23 cellular contexts compared by ENCODE assay signal in the genomic region with DNA sequence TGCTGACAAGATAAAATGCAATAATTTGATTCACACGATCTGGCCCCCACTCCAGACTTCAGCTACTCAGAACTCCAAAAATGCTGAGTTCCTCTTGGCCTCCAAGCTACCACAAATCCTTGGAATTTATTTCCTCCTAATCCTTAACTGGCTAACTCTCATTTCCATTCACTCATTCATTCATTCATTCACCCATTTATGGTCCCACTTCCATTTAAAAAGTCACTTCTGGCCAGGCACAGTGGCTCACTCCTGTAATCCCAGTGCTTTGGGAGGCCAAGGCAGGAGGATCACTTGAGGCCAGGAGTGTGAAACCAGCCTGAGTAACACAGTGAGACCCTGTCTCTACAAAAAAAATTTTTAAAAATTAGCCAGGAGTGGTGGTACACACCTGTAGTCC. TPM values are rescaled to one million over a fixed set of nuclear protein-coding genes. Genes with fewer than 3 reads are reported as not detected.
A peak's percentile ranks its signal among the peaks of the same experiment; 100 is the strongest.
DNase-seq lines count a peak whose midpoint lies in the region; ATAC-seq, FAIRE-seq and TF ChIP-seq lines count a peak whose summit lies in the region.
"Had no signal": no experiment of that assay in that cellular context is flagged by ENCODE, and none has a peak within 500 bp of the region (broad histone marks: within the 10 kb centered on the region; RNA-seq: fewer than 3 reads in every experiment).

No MANE protein-coding gene starts in this region.

- H3K27ac Mint-ChIP-seq in activated B cell treated with CpG ODN at 0.5 μM for 24 hours (peak overlapping the region; percentile 4), mesothelial cell of epicardium (peak overlapping the region; percentile 40)

- H3K9me3 Mint-ChIP-seq in activated B cell treated with CpG ODN at 0.5 μM for 24 hours (no peaks in the 10 kb centered on the region), mesothelial cell of epicardium (peaks cover 2% of the 10 kb centered on the region)
- H3K9me3 Mint-ChIP-seq: CD14-positive monocyte, IgD-negative memory B cell had no signal

- no peaks in the 10 kb centered on the region for H3K27me3 ChIP-seq in HepG2 (ENCODE audit: control insufficient read depth in 1 of 2, insufficient read depth in 2 of 2, low read length in 2 of 2)
- no peaks in the 10 kb centered on the region for H3K27me3 ChIP-seq in right lobe of liver
- H3K27me3 ChIP-seq: brain microvascular endothelial cell, foreskin keratinocyte, heart right ventricle, pancreas had no signal

- WGBS in HepG2 (ENCODE audit: low lambda C conversion rate), result 86% methylated on average over 1 of the region's 1 CpG
- WGBS in right lobe of liver (ENCODE audit: insufficient coverage, low coverage, low lambda C conversion rate, missing lambda C conversion rate), result 80% methylated on average over 1 of the region's 1 CpG

- H3K27ac ChIP-seq in HepG2 (ENCODE audit: extremely low read length, insufficient read depth, low read length) (no peak overlapping the region), right lobe of liver (no peak overlapping the region)
- H3K27ac ChIP-seq: brain microvascular endothelial cell, foreskin keratinocyte, heart right ventricle, pancreas had no signal

- no TSS peak for BruUV-seq in HepG2 (replicated peaks; lab: Mats Ljungman, UMichigan)

- TF ChIP-seq EP300 in HepG2 (IDR thresholded peaks at IDR 0.05; ENCODE audit: low read depth in 2 of 2, low read length in 2 of 2) (no peak), HepG2 (CRISPR knock-in tag; IDR thresholded peaks at IDR 0.05; ENCODE audit: borderline replicate concordance) (no peak)

- H3K27me3 Mint-ChIP-seq in activated B cell treated with CpG ODN at 0.5 μM for 24 hours, result no peaks in the 10 kb centered on the region
- no peaks in the 10 kb centered on the region for H3K27me3 Mint-ChIP-seq in mesothelial cell of epicardium (ENCODE audit: low read depth)
- H3K27me3 Mint-ChIP-seq: IgD-negative memory B cell had no signal

- TF ChIP-seq CTCF in HepG2 (CRISPR knock-in tag; IDR thresholded peaks at IDR 0.05) (no peak), right lobe of liver (IDR thresholded peaks at IDR 0.05) (no peak), activated B cell treated with CpG ODN at 0.5 μM for 24 hours (IDR thresholded peaks at IDR 0.05) (no peak), mesothelial cell of epicardium (IDR thresholded peaks at IDR 0.05; ENCODE audit: unreplicated experiment) (no peak)

- H3K4me3 Mint-ChIP-seq in activated B cell treated with CpG ODN at 0.5 μM for 24 hours (no peak overlapping the region), mesothelial cell of epicardium (no peak overlapping the region)
- H3K4me3 Mint-ChIP-seq: CD14-positive monocyte had no signal

- intact Hi-C loops in HepG2 (cut with micrococcal nuclease; ENCODE audit: unreplicated experiment) (no loop called here), right lobe of liver (cut with DNase I) (no loop called here), activated B cell treated with CpG ODN at 0.5 μM for 24 hours (cut with micrococcal nuclease) (no loop called here)

- peaks cover 92% of the 10 kb centered on the region for H3K79me2 ChIP-seq in HepG2 (ENCODE audit: insufficient read depth, low read length)

- no peak overlapping the region for H3K4me3 ChIP-seq in HepG2 (replicated peaks in 1 of 3; ENCODE audit: insufficient read depth in 1 of 3, low read depth in 2 of 3, low read length in 3 of 3)
- no peak overlapping the region for H3K4me3 ChIP-seq in right lobe of liver
- H3K4me3 ChIP-seq: heart right ventricle, pancreas had no signal

- H4K20me1 ChIP-seq in HepG2 (ENCODE audit: insufficient read depth, low read length), result peaks cover 51% of the 10 kb centered on the region

- H3K4me1 ChIP-seq in HepG2 (ENCODE audit: insufficient read depth, low read length) (peaks cover 18% of the 10 kb centered on the region), right lobe of liver (no peaks in the 10 kb centered on the region)
- H3K4me1 ChIP-seq: pancreas had no signal

- H3K4me2 ChIP-seq in HepG2 (ENCODE audit: low read depth, low read length), result no peak overlapping the region

- no peak for TF ChIP-seq RAD21 in HepG2 (CRISPR knock-in tag; IDR thresholded peaks at IDR 0.05)

- CTCF ChIA-PET in HepG2 (lab: Yijun Ruan, JAX; ENCODE audit: low intra/inter-chr PET ratio, low total read pairs) (no interaction called here), activated B cell treated with CpG ODN at 0.5 μM for 24 hours (lab: Charles Lee) (interaction anchor here (1.0 to 2.4 kb wide), 2 partner anchors 11 to 120 kb away, joined by 4 to 8 read pairs; no protein-coding TSS in a partner anchor)

- DNase-seq in HepG2 (ENCODE audit: low spot score) (no peak), right lobe of liver (no peak), activated B cell treated with CpG ODN at 0.5 μM for 24 hours (no peak), mesothelial cell of epicardium (ENCODE audit: low spot score in 2 of 2, unreplicated experiment in 2 of 2) (no peak), RKO (ENCODE audit: low spot score) (no peak), erythroblast (lab: John Stamatoyannopoulos, UW) (no peak), NCI-H1417 (lab: John Stamatoyannopoulos, UW) (no peak)
- DNase-seq: activated CD4-positive, alpha-beta T cell treated with anti-CD3 and anti-CD28 coated beads for 4 hours; brain microvascular endothelial cell; effector CD8-positive, alpha-beta T cell; foreskin keratinocyte; heart right ventricle; NCI-H1436; pancreas; right cardiac atrium; SHP77 treated with DMSO at 0.1 percent for 48 hours; stimulated activated CD4-positive, alpha-beta T cell treated with anti-CD3 and anti-CD28 coated beads, Interleukin-4, amount 100 ng/mL, for 1 hour; stimulated activated naive CD4-positive, alpha-beta T cell treated with Interleukin-2 at 50 U/mL for 16 hours; SW 1271 had no signal

- POLR2A ChIA-PET in HepG2 (lab: Yijun Ruan, JAX), result interaction anchor here (4.4 kb wide), 1 partner anchor 12 kb away, joined by 25 read pairs; the partner anchor contains the start of gene SOS1
- POLR2A ChIA-PET in activated B cell treated with CpG ODN at 0.5 μM for 24 hours (lab: Charles Lee), result no interaction called here

- no peak for FAIRE-seq in HepG2 (lab: Jason Lieb, UNC)
- FAIRE-seq: colon, pancreas had no signal

- H3K36me3 ChIP-seq in HepG2 (replicated peaks in 1 of 2; ENCODE audit: control insufficient read depth in 1 of 2, insufficient read depth in 2 of 2, low read length in 2 of 2) (peaks cover 7 to 37% of the 10 kb centered on the region in 2 experiments), right lobe of liver (no peaks in the 10 kb centered on the region)
- H3K36me3 ChIP-seq: pancreas had no signal

- no peak for TF ChIP-seq POLR2A in HepG2 (IDR thresholded peaks at IDR 0.05; ENCODE audit: insufficient read depth in 1 of 2, low read depth in 2 of 2, low read length in 2 of 2)
- TF ChIP-seq POLR2A in right lobe of liver (IDR thresholded peaks at IDR 0.05), result no peak
- TF ChIP-seq POLR2A in erythroblast (IDR thresholded peaks at IDR 0.05; ENCODE audit: low read length), result no peak

- ATAC-seq in HepG2, result no peak
- ATAC-seq in right lobe of liver, result no peak
- no peak for ATAC-seq in activated B cell treated with CpG ODN at 0.5 μM for 24 hours (ENCODE audit: low read depth)
- ATAC-seq in HG03095 (IDR thresholded peaks at IDR 0.05; ENCODE audit: unreplicated experiment), result no peak
- ATAC-seq: foreskin keratinocyte, heart right ventricle, pancreas, right cardiac atrium had no signal

- no peak overlapping the region for H3K9ac ChIP-seq in HepG2 (ENCODE audit: insufficient read depth, low read depth, low read length)

- H3K9me3 ChIP-seq in HepG2 (ENCODE audit: low read length) (no peaks in the 10 kb centered on the region), right lobe of liver (no peaks in the 10 kb centered on the region)
- H3K9me3 ChIP-seq: heart right ventricle, pancreas had no signal

- in situ Hi-C loops in HepG2 (cut with HindIII; ENCODE audit: extremely low pct_ligation_motif_present, low pct_unique_long_range_greater_than_20kb), result no loop called here

- peaks cover 26% of the 10 kb centered on the region for H3K36me3 Mint-ChIP-seq in activated B cell treated with CpG ODN at 0.5 μM for 24 hours (ENCODE audit: low read depth)
- peaks cover 12% of the 10 kb centered on the region for H3K36me3 Mint-ChIP-seq in mesothelial cell of epicardium

- H2AFZ ChIP-seq in HepG2 (ENCODE audit: low read length), result no peak overlapping the region

- H3K4me1 Mint-ChIP-seq in activated B cell treated with CpG ODN at 0.5 μM for 24 hours (peaks cover 63% of the 10 kb centered on the region), mesothelial cell of epicardium (peaks cover 20% of the 10 kb centered on the region)

TF ChIP-seq in HepG2, 621 proteins besides CTCF, POLR2A, EP300 and RAD21 (continues in another document):
- TF ChIP-seq MXI1 (IDR thresholded peaks at IDR 0.05; ENCODE audit: borderline replicate concordance, low read depth, low read length) (no peak), GTF3A (CRISPR knock-in tag; conservative IDR thresholded peaks at IDR 0.05) (no peak), MED13 (CRISPR knock-in tag; IDR thresholded peaks at IDR 0.05) (no peak)

RNA-seq across cellular contexts. Expression of gene SOS1, which starts 12.5 kb away (rescaled TPM):
- total RNA-seq in HepG2 (2016; rRNA removed; fragmentation: Illumina TruSeq; extraction: Trizol) (20.8 and 26.6 TPM in 2 replicates), right lobe of liver (10 to 100 TPM in 5 of 6 experiments, 1 to 10 TPM in 1; 9.6 to 20.1 (median 16.5) TPM), activated B cell treated with CpG ODN at 0.5 μM for 24 hours (39.2 and 51.9 TPM in 2 replicates), mesothelial cell of epicardium (47.6 to 54.5 TPM (median 53.0 TPM) in 3 replicates)
- 3.2 and 4.1 TPM in 2 replicates for total RNA-seq in HepG2 (2016; cell fraction: cytosol; rRNA removed; fragmentation: Illumina TruSeq; extraction: Trizol; ENCODE audit: low read depth)
- 21.0 and 28.9 TPM in 2 replicates for total RNA-seq in HepG2 (2016; cell fraction: insoluble cytoplasmic fraction; rRNA removed; fragmentation: Illumina TruSeq; extraction: Trizol)
- total RNA-seq in HepG2 (2016; cell fraction: membrane; rRNA removed; fragmentation: Illumina TruSeq; extraction: Trizol), result 12.6 and 14.3 TPM in 2 replicates
- 49.5 and 63.9 TPM in 2 replicates for total RNA-seq in HepG2 (2016; cell fraction: nucleus; rRNA removed; fragmentation: Illumina TruSeq; extraction: Trizol)
- 39.5 and 60.4 TPM in 2 replicates for polyA plus RNA-seq in HepG2 (2011; rRNA removed)
- polyA plus RNA-seq in HepG2 (2011; cell fraction: cytosol; rRNA removed), result 23.4 and 41.7 TPM in 2 replicates
- 69.6 and 75.7 TPM in 2 replicates for polyA plus RNA-seq in HepG2 (2011; cell fraction: nucleus; rRNA removed)
- 31.5 and 37.6 TPM in 2 replicates for polyA plus RNA-seq in HepG2 (2012)
- 0.43 and 0.49 TPM in 2 replicates for polyA plus RNA-seq in HepG2 (2016; cell fraction: cytosol; fragmentation: Illumina TruSeq; extraction: Trizol; ENCODE audit: low read depth)
- polyA plus RNA-seq in HepG2 (2016; cell fraction: insoluble cytoplasmic fraction; fragmentation: Illumina TruSeq; extraction: Trizol; ENCODE audit: low read depth), result 21.4 and 27.3 TPM in 2 replicates
- polyA plus RNA-seq in HepG2 (2016; cell fraction: membrane; fragmentation: Illumina TruSeq; extraction: Trizol; ENCODE audit: low read depth), result 2.0 and 2.7 TPM in 2 replicates
- polyA plus RNA-seq in HepG2 (2016; cell fraction: nucleus; fragmentation: Illumina TruSeq; extraction: Trizol; ENCODE audit: insufficient read depth, low read depth), result 56.1 and 68.3 TPM in 2 replicates
- 40.4 and 54.0 TPM in 2 replicates for polyA minus RNA-seq in HepG2 (2011; rRNA and poly(A)+ RNA removed; ENCODE audit: low replicate concordance)
- polyA minus RNA-seq in HepG2 (2011; cell fraction: cytosol; rRNA and poly(A)+ RNA removed), result 39.9 and 41.5 TPM in 2 replicates
- 211 and 214 TPM in 2 replicates for polyA minus RNA-seq in HepG2 (2011; cell fraction: nucleus; rRNA and poly(A)+ RNA removed)
